In the genomic region with DNA sequence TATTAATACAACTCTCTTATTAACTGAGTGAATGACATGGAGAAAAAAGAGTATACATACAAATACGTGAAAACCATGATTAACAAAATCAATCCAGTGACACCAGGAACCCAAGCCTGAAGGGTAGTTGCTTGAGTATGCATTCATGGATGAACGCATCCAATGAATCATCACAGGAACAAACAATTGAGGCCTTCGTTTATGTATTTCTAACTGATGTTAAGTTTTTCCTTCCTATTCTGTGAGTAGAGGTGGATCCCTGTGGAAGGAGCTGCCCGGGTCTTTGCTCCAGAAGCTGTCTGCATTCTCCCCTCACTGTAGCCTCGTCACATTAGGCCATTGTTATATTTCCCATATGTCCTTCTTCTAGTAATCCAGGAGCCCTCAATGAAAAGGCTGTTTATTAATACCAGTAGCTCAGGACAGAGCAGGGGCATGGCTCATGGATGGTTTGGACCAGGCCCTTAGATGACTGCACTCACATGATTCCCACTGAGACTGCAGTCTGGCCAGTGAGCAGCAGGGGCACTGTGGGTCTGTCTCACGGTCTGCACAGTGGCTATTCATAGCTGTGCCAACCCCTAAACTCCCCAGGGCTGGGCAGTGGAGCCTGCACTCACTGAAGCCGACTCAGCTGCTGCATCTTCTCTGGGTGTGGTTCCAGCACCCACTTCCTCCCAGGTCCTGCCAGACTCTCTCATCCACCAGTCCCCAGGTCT, we compare ENCODE assay signal across 8 cellular contexts.
DNase-seq lines count a peak whose midpoint lies in the region; ATAC-seq and TF ChIP-seq lines count a peak whose summit lies in the region.

No MANE protein-coding gene starts in this region.

- ATAC-seq in GM21619 (IDR thresholded peaks at IDR 0.05; ENCODE audit: unreplicated experiment): peak; percentile 89

- no peaks in the 10 kb centered on the region for H3K4me1 ChIP-seq in osteoblast (ENCODE audit: insufficient read depth, low read length)

- TF ChIP-seq CTCF in fibroblast of the aortic adventitia (IDR thresholded peaks at IDR 0.05; ENCODE audit: insufficient read depth, low read length) (peak; percentile 77), osteoblast (IDR thresholded peaks at IDR 0.05; ENCODE audit: extremely low read depth, low read depth, low read length) (peak; percentile 58)

- no peaks in the 10 kb centered on the region for H3K36me3 ChIP-seq in osteoblast (ENCODE audit: insufficient read depth, low read length)

- no peaks in the 10 kb centered on the region for H3K9me3 ChIP-seq in osteoblast (ENCODE audit: low read depth, low read length)

- no peaks in the 10 kb centered on the region for H3K27me3 ChIP-seq in osteoblast (ENCODE audit: insufficient read depth, low read length)

- no peaks in the 10 kb centered on the region for H3K79me2 ChIP-seq in osteoblast (ENCODE audit: insufficient read depth, low read length)

- H3K4me2 ChIP-seq in osteoblast (ENCODE audit: insufficient read depth, low read length): no peak overlapping the region

- no peak overlapping the region for H2AFZ ChIP-seq in osteoblast (ENCODE audit: low read length)

- DNase-seq in stimulated activated naive CD4-positive, alpha-beta T cell treated with Interleukin-2 at 50 U/mL for 16 hours (lab: John Stamatoyannopoulos, UW): peak; percentile 9
- no peak for DNase-seq in stimulated activated naive CD4-positive, alpha-beta T cell (lab: John Stamatoyannopoulos, UW)
- DNase-seq in HT-29 (ENCODE audit: low spot score): peak; percentile 40
- DNase-seq in UCSD-AML1 (lab: John Stamatoyannopoulos, UW; ENCODE audit: unreplicated experiment): peak; percentile 21
- peak; percentile 70 for DNase-seq in fibroblast of the aortic adventitia (ENCODE audit: low read depth)
- DNase-seq in osteoblast (ENCODE audit: insufficient read length, low spot score, missing footprints): peak; percentile 89
- DNase-seq in mesenteric fat pad (ENCODE audit: low spot score): no peak

- H3K4me3 ChIP-seq in fibroblast of the aortic adventitia (ENCODE audit: low read depth, low read length): no peak overlapping the region
- no peak overlapping the region for H3K4me3 ChIP-seq in osteoblast (ENCODE audit: insufficient read depth, low read length)

- H4K20me1 ChIP-seq in osteoblast (ENCODE audit: insufficient read depth, low read length): no peaks in the 10 kb centered on the region

- H3K27ac ChIP-seq in osteoblast (ENCODE audit: low read depth, low read length): no peak overlapping the region

Comparison
In these comparisons a context has a peak if more than half of its experiments do, and no peak if none do; other contexts are left out.
1. DNase-seq: peak in stimulated activated naive CD4-positive, alpha-beta T cell treated with Interleukin-2 at 50 U/mL for 16 hours (single experiment), HT-29 (single experiment), UCSD-AML1 (single experiment), fibroblast of the aortic adventitia (single experiment) and osteoblast (single experiment); none in stimulated activated naive CD4-positive, alpha-beta T cell (0 of 6) and mesenteric fat pad (single experiment).